ENCODE assay signal across 20 cellular contexts in genomic region chr4:169417629-169418282, GRCh38.
"Had no signal": no experiment of that assay in that cellular context is flagged by ENCODE, and none has a peak within 500 bp of the region (broad histone marks: within the 10 kb centered on the region; RNA-seq: fewer than 3 reads in every experiment).

No MANE protein-coding gene starts in this region.

- ATAC-seq: left ventricle myocardium superior; naive thymus-derived CD8-positive, alpha-beta T cell; T-cell had no signal

- H3K27ac ChIP-seq: parathyroid adenoma, sigmoid colon, spleen, thyroid gland had no signal

- H3K4me3 ChIP-seq: dorsolateral prefrontal cortex, sigmoid colon, spleen, thyroid gland had no signal

- H3K9me3 Mint-ChIP-seq: activated B cell treated with CpG ODN at 0.5 μM for 24 hours; activated CD4-positive, alpha-beta memory T cell treated with anti-CD3 and anti-CD28 coated beads, Interleukin-2, amount 10 ng/mL, durations not matched to agents 7 days and 5 days; activated naive CD4-positive, alpha-beta T cell treated with anti-CD3 and anti-CD28 coated beads, Interleukin-2, amount 50 U/mL, for 24 hours; activated T-cell treated with anti-CD3 and anti-CD28 coated beads, Interleukin-2, amount 50 U/mL, for 4 hours; endodermal cell; naive thymus-derived CD8-positive, alpha-beta T cell; T-cell had no signal

- DNase-seq: activated B cell treated with CpG ODN at 0.5 μM for 24 hours; activated CD4-positive, alpha-beta memory T cell treated with anti-CD3 and anti-CD28 coated beads, Interleukin-2, amount 10 ng/mL, durations not matched to agents 7 days and 5 days; activated CD4-positive, alpha-beta T cell treated with anti-CD3 and anti-CD28 coated beads for 4 hours; activated effector memory CD4-positive, alpha-beta T cell treated with anti-CD3 and anti-CD28 coated beads, Interleukin-2, amount 50 U/mL, for 16 hours; activated T-cell treated with anti-CD3 and anti-CD28 coated beads, Interleukin-2, amount 50 U/mL, for 4 hours; dorsolateral prefrontal cortex; endodermal cell; kidney; left ventricle myocardium superior; mesendoderm; naive thymus-derived CD8-positive, alpha-beta T cell; sigmoid colon; SK-N-SH; spleen; stimulated activated naive CD4-positive, alpha-beta T cell treated with Interleukin-2 at 50 U/mL for 16 hours; T-cell; T-helper 9 cell; thyroid gland had no signal

- H3K4me1 Mint-ChIP-seq: activated B cell treated with CpG ODN at 0.5 μM for 24 hours had no signal

- H3K4me3 Mint-ChIP-seq: activated B cell treated with CpG ODN at 0.5 μM for 24 hours; activated CD4-positive, alpha-beta memory T cell treated with anti-CD3 and anti-CD28 coated beads, Interleukin-2, amount 10 ng/mL, durations not matched to agents 7 days and 5 days; activated naive CD4-positive, alpha-beta T cell treated with anti-CD3 and anti-CD28 coated beads, Interleukin-2, amount 50 U/mL, for 24 hours; activated T-cell treated with anti-CD3 and anti-CD28 coated beads, Interleukin-2, amount 50 U/mL, for 4 hours; endodermal cell; naive thymus-derived CD8-positive, alpha-beta T cell; T-cell had no signal

- H3K4me2 ChIP-seq: SK-N-SH had no signal

- FAIRE-seq: kidney had no signal

- H3K36me3 ChIP-seq: thyroid gland had no signal

- H3K27ac Mint-ChIP-seq: activated B cell treated with CpG ODN at 0.5 μM for 24 hours; activated CD4-positive, alpha-beta memory T cell treated with anti-CD3 and anti-CD28 coated beads, Interleukin-2, amount 10 ng/mL, durations not matched to agents 7 days and 5 days; activated naive CD4-positive, alpha-beta T cell treated with anti-CD3 and anti-CD28 coated beads, Interleukin-2, amount 50 U/mL, for 24 hours; endodermal cell; T-cell had no signal

- H3K79me2 ChIP-seq: parathyroid adenoma had no signal

- H2AFZ ChIP-seq: parathyroid adenoma had no signal

- H3K27me3 Mint-ChIP-seq: activated B cell treated with CpG ODN at 0.5 μM for 24 hours; activated CD4-positive, alpha-beta memory T cell treated with anti-CD3 and anti-CD28 coated beads, Interleukin-2, amount 10 ng/mL, durations not matched to agents 7 days and 5 days; activated naive CD4-positive, alpha-beta T cell treated with anti-CD3 and anti-CD28 coated beads, Interleukin-2, amount 50 U/mL, for 24 hours; naive thymus-derived CD8-positive, alpha-beta T cell; T-cell had no signal

- H3K9ac ChIP-seq: parathyroid adenoma, SK-N-SH had no signal

- H3K27me3 ChIP-seq: dorsolateral prefrontal cortex, sigmoid colon, spleen, thyroid gland had no signal

- H3K9me3 ChIP-seq: sigmoid colon, SK-N-SH, spleen, thyroid gland had no signal

- H3K4me1 ChIP-seq: parathyroid adenoma, sigmoid colon, spleen, thyroid gland had no signal
